ENCODE assay signal across 8 cellular contexts in the genomic region with DNA sequence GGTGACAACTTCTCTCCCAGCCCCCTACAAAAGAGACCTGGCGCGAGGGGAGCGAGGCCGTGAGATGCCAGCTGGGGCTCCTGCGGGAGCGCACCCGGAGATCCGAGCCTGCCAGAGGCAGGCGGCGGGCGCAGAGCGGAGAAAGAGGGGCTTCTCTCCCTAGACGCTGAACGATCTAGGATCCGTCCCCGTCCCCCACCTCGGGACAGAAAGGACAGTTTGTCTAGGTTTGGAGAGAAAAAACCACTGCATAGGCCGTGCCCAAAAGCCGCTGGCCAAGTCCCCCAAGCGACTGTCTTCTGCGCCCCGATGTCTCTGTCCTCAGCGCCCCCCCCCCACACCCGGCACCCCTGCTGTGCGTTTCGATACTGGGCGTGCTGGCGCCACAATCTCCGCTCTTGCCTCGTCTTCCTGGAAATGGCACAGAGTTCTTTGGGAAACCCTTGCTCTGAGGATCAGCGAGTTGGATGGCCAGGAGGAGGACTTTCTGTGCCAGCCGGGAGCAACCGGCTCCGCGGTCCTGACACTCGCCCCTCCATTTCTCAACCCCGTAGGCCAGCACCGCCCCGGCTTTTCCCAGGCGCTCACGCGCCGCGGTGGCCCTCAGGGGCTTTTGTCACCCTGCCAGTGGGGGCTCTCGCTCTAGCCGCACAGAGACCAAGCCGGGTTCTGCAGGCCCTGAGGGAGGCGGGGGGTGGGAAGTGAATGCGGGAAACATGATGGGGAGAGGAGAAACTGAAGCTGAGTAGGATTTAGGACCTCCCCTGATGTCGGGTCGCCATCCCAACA. TPM values are rescaled to one million over a fixed set of nuclear protein-coding genes. Genes with fewer than 3 reads are reported as not detected.
DNase-seq lines count a peak whose midpoint lies in the region; ATAC-seq and TF ChIP-seq lines count a peak whose summit lies in the region.

No MANE protein-coding gene starts in this region.

- peaks cover 0 to 4% (median 0%) of the 10 kb centered on the region in 6 donors for H3K36me3 ChIP-seq in spleen

- DNase-seq in NCI-H2227 (lab: John Stamatoyannopoulos, UW; ENCODE audit: unreplicated experiment) = peak; percentile 39
- no peak for DNase-seq in NCI-H2227 treated with DMSO at 0.1 percent for 48 hours (lab: John Stamatoyannopoulos, UW)
- no peak for DNase-seq in activated B cell treated with CpG ODN at 0.5 μM for 24 hours
- DNase-seq in right cardiac atrium = peak in 2 of 3 donors; percentile 52 to 63
- DNase-seq in spleen = no peak
- no peak for DNase-seq in KG1 (lab: John Stamatoyannopoulos, UW)
- DNase-seq in DMS114 treated with DMSO at 0.1 percent for 48 hours (lab: John Stamatoyannopoulos, UW; ENCODE audit: unreplicated experiment) = no peak
- DNase-seq in epidermal melanocyte (ENCODE audit: insufficient read length, low spot score) = no peak

- WGBS in right cardiac atrium = under 1% methylated on average over 51 of the region's 51 CpGs
- 1 to 2% (median 1%) methylated on average over 15 to 51 of the region's 51 CpGs for WGBS in spleen, 5 donors

- CTCF ChIA-PET in activated B cell treated with CpG ODN at 0.5 μM for 24 hours (lab: Charles Lee) = no interaction called here

- peaks cover 36% of the 10 kb centered on the region for H3K4me1 Mint-ChIP-seq in activated B cell treated with CpG ODN at 0.5 μM for 24 hours

- H3K4me1 ChIP-seq in right cardiac atrium (ENCODE audit: control insufficient read depth, insufficient read depth, low read length) (peaks cover 3% of the 10 kb centered on the region), spleen (peaks cover 10 to 52% (median 30%) of the 10 kb centered on the region in 6 donors)

- TF ChIP-seq POLR2A in spleen (IDR thresholded peaks at IDR 0.05) = no peak

- POLR2A ChIA-PET in activated B cell treated with CpG ODN at 0.5 μM for 24 hours (lab: Charles Lee) = no interaction called here

- ATAC-seq in activated B cell treated with CpG ODN at 0.5 μM for 24 hours (ENCODE audit: low read depth) (no peak), right cardiac atrium (peak in 1 of 2 donors; percentile 31)

- H3K9me3 Mint-ChIP-seq in activated B cell treated with CpG ODN at 0.5 μM for 24 hours = no peaks in the 10 kb centered on the region

- intact Hi-C loops in activated B cell treated with CpG ODN at 0.5 μM for 24 hours (cut with micrococcal nuclease) = no loop called here
- intact Hi-C loops in right cardiac atrium (cut with DNase I) = loop anchor here in 2 of 4 donors (10.0 kb wide), 2 partner anchors 181 to 441 kb away; no protein-coding TSS in a partner anchor
- intact Hi-C loops in spleen (cut with DNase I; ENCODE audit: low total_unique reads) = no loop called here

- no peaks in the 10 kb centered on the region for H3K36me3 Mint-ChIP-seq in activated B cell treated with CpG ODN at 0.5 μM for 24 hours (ENCODE audit: low read depth)

- H3K4me3 ChIP-seq in right cardiac atrium (ENCODE audit: low read length) (peak overlapping the region; percentile 26), spleen (peak overlapping the region; percentile 37 to 68 (median 44))

- H3K27me3 ChIP-seq in right cardiac atrium (ENCODE audit: control insufficient read depth, insufficient read depth) (no peaks in the 10 kb centered on the region), spleen (replicated peaks in 1 of 7) (peaks cover 0 to 92% (median 45%) of the 10 kb centered on the region in 7 donors)

- no peak overlapping the region for H3K27ac ChIP-seq in right cardiac atrium (ENCODE audit: low read length)
- peak overlapping the region in 7 of 8 donors; percentile 9 to 80 (median 70) for H3K27ac ChIP-seq in spleen

- peak overlapping the region; percentile 76 for H3K4me3 Mint-ChIP-seq in activated B cell treated with CpG ODN at 0.5 μM for 24 hours

- TF ChIP-seq CTCF in activated B cell treated with CpG ODN at 0.5 μM for 24 hours (IDR thresholded peaks at IDR 0.05) = no peak
- no peak for TF ChIP-seq CTCF in spleen (IDR thresholded peaks at IDR 0.05 in 8 of 11, conservative IDR thresholded peaks at IDR 0.05 in 3 of 11)

- H3K27ac Mint-ChIP-seq in activated B cell treated with CpG ODN at 0.5 μM for 24 hours = no peak overlapping the region

- H3K9me3 ChIP-seq in right cardiac atrium (ENCODE audit: control insufficient read depth, low read length) (no peaks in the 10 kb centered on the region), spleen (no peaks in the 10 kb centered on the region)

- peaks cover 59% of the 10 kb centered on the region for H3K27me3 Mint-ChIP-seq in activated B cell treated with CpG ODN at 0.5 μM for 24 hours

RNA-seq across cellular contexts. Expression of a gene that starts 1.0 kb away (rescaled TPM):
- total RNA-seq in activated B cell treated with CpG ODN at 0.5 μM for 24 hours (0.32 and 0.89 TPM in 2 replicates), right cardiac atrium (under 1 TPM; 0.06 to 0.75 (median 0.30) TPM), spleen (10 to 100 TPM in 5 of 7 donors, 1 to 10 TPM in 2; 6.5 to 23.7 (median 16.2) TPM)
- polyA plus RNA-seq in right cardiac atrium (0.29 TPM), spleen (1 to 10 TPM; 1.0 to 2.6 (median 2.3) TPM)

RNA-seq across cellular contexts. Expression of a gene that starts 27.0 kb away (rescaled TPM):
- total RNA-seq in activated B cell treated with CpG ODN at 0.5 μM for 24 hours (35.7 and 42.2 TPM in 2 replicates), right cardiac atrium (10 to 100 TPM; 38.5 to 51.4 (median 43.2) TPM), spleen (10 to 100 TPM; 31.9 to 48.8 (median 36.1) TPM)
- polyA plus RNA-seq in right cardiac atrium (43.2 TPM), spleen (10 to 100 TPM in 2 of 3 donors, 1 to 10 TPM in 1; 8.9 to 10.5 (median 10.4) TPM)

Comparison
In these comparisons a context has a peak if more than half of its experiments do, and no peak if none do; other contexts are left out.
1. DNase-seq: peak in NCI-H2227 (single experiment) and right cardiac atrium (2 of 3); none in NCI-H2227 treated with DMSO at 0.1 percent for 48 hours (single experiment), activated B cell treated with CpG ODN at 0.5 μM for 24 hours (single experiment), spleen (single experiment), KG1 (single experiment), DMS114 treated with DMSO at 0.1 percent for 48 hours (single experiment) and epidermal melanocyte (single experiment).